Comparison of ENCODE assay signal across 8 cellular contexts in genomic region chr4:127782025-127782274, GRCh38. TPM values are rescaled to one million over a fixed set of nuclear protein-coding genes. Genes with fewer than 3 reads are reported as not detected.
A peak's percentile ranks its signal among the peaks of the same experiment; 100 is the strongest.
DNase-seq lines count a peak whose midpoint lies in the region; FAIRE-seq and TF ChIP-seq lines count a peak whose summit lies in the region.

No MANE protein-coding gene starts in this region.

- H3K36me3 ChIP-seq in esophagus squamous epithelium (no peaks in the 10 kb centered on the region), muscle layer of duodenum (ENCODE audit: control insufficient read depth in 1 of 2, insufficient read depth in 2 of 2, low read length in 2 of 2) (no peaks in the 10 kb centered on the region), thyroid gland (no peaks in the 10 kb centered on the region)

- H3K4me3 ChIP-seq in LNCaP clone FGC (ENCODE audit: low read depth, low read length) (peak overlapping the region; percentile 84), esophagus squamous epithelium (peak overlapping the region; percentile 53 to 84 (median 76)), muscle layer of duodenum (ENCODE audit: low read depth in 1 of 2, low read length in 2 of 2) (peak overlapping the region; percentile 88 to 96), thyroid gland (replicated peaks in 1 of 3) (peak overlapping the region; percentile 48 to 60 (median 51))

- no peak for FAIRE-seq in H54 (lab: Jason Lieb, UNC)

- peak overlapping the region; percentile 64; the same call in 1 of the 2 replicates for H3K27ac ChIP-seq in VCaP
- H3K27ac ChIP-seq in esophagus squamous epithelium, result peak overlapping the region; percentile 87 to 97 (median 92)
- H3K27ac ChIP-seq in muscle layer of duodenum (ENCODE audit: low read length), result no peak overlapping the region
- peak overlapping the region in 2 of 3 donors; percentile 39 to 47 for H3K27ac ChIP-seq in thyroid gland

- H3K4me1 Mint-ChIP-seq in activated T-cell treated with anti-CD3 and anti-CD28 coated beads, Interleukin-2, amount 50 U/mL, for 24 hours (ENCODE audit: low read depth), result peaks cover 20% of the 10 kb centered on the region

- 0% methylated on average over 5 to 8 of the region's 30 CpGs for WGBS in esophagus squamous epithelium, 2 donors
- WGBS in thyroid gland, 2 donors, result 1% methylated on average over 19 of the region's 30 CpGs; no CpG with 5 or more reads in 1 of the 2 donors

- TF ChIP-seq POLR2A in H54 (IDR thresholded peaks at IDR 0.05; ENCODE audit: low read depth, low read length) (no peak), esophagus squamous epithelium (IDR thresholded peaks at IDR 0.05) (no peak), thyroid gland (IDR thresholded peaks at IDR 0.05) (no peak)

- no peaks in the 10 kb centered on the region for H3K9me3 Mint-ChIP-seq in activated T-cell treated with anti-CD3 and anti-CD28 coated beads, Interleukin-2, amount 50 U/mL, for 24 hours

- no peaks in the 10 kb centered on the region for H3K36me3 Mint-ChIP-seq in activated T-cell treated with anti-CD3 and anti-CD28 coated beads, Interleukin-2, amount 50 U/mL, for 24 hours (ENCODE audit: low read depth)

- H3K4me1 ChIP-seq in esophagus squamous epithelium, result peaks cover 0 to 27% (median 0%) of the 10 kb centered on the region in 3 donors
- no peaks in the 10 kb centered on the region for H3K4me1 ChIP-seq in muscle layer of duodenum (ENCODE audit: control insufficient read depth in 1 of 2, insufficient read depth in 2 of 2, low read length in 2 of 2)
- peaks cover 0 to 4% of the 10 kb centered on the region in 2 donors for H3K4me1 ChIP-seq in thyroid gland

- intact Hi-C loops in esophagus squamous epithelium (cut with DNase I), result no loop called here
- intact Hi-C loops in thyroid gland (cut with DNase I), result no loop called here

- H3K4me3 Mint-ChIP-seq in activated T-cell treated with anti-CD3 and anti-CD28 coated beads, Interleukin-2, amount 50 U/mL, for 24 hours, result peak overlapping the region; percentile 81

- peaks cover 0 to 9% (median 0%) of the 10 kb centered on the region in 4 donors for H3K27me3 ChIP-seq in esophagus squamous epithelium
- H3K27me3 ChIP-seq in muscle layer of duodenum (ENCODE audit: low read depth, low read length), result no peaks in the 10 kb centered on the region
- no peaks in the 10 kb centered on the region for H3K27me3 ChIP-seq in thyroid gland

- H3K27ac Mint-ChIP-seq in activated T-cell treated with anti-CD3 and anti-CD28 coated beads, Interleukin-2, amount 50 U/mL, for 24 hours, result no peak overlapping the region

- TF ChIP-seq CTCF in LNCaP clone FGC (IDR thresholded peaks at IDR 0.05; ENCODE audit: control insufficient read depth, extremely low read depth, insufficient read depth) (no peak), VCaP (conservative IDR thresholded peaks at IDR 0.05) (no peak), esophagus squamous epithelium (IDR thresholded peaks at IDR 0.05) (no peak), thyroid gland (IDR thresholded peaks at IDR 0.05) (no peak)

- DNase-seq in activated T-cell treated with anti-CD3 and anti-CD28 coated beads, Interleukin-2, amount 50 U/mL, for 24 hours, result no peak
- no peak for DNase-seq in activated T-cell treated with anti-CD3 and anti-CD28 coated beads, Interleukin-2, amount 50 U/mL, for 48 hours
- peak; percentile 67 for DNase-seq in H54 (ENCODE audit: insufficient read length, low spot score)
- no peak for DNase-seq in LNCaP clone FGC (ENCODE audit: low read depth)
- no peak for DNase-seq in esophagus squamous epithelium (lab: John Stamatoyannopoulos, UW)
- DNase-seq in thyroid gland, result peak in 1 of 2 donors; percentile 81

- H3K27me3 Mint-ChIP-seq in activated T-cell treated with anti-CD3 and anti-CD28 coated beads, Interleukin-2, amount 50 U/mL, for 24 hours, result peaks cover 77% of the 10 kb centered on the region

- H3K9me3 ChIP-seq in esophagus squamous epithelium (no peaks in the 10 kb centered on the region), muscle layer of duodenum (ENCODE audit: control insufficient read depth in 1 of 2, low read length in 2 of 2) (no peaks in the 10 kb centered on the region), thyroid gland (no peaks in the 10 kb centered on the region)

RNA-seq across cellular contexts. Expression of gene HSPA4L, which starts 0.2 kb away (rescaled TPM):
- 10 to 100 TPM; 19.8 to 45.4 (median 26.7) TPM for total RNA-seq in esophagus squamous epithelium
- 1 to 10 TPM; 1.7 to 7.8 (median 4.7) TPM for total RNA-seq in thyroid gland

RNA-seq across cellular contexts. Expression of gene SLC25A31, which starts 51.8 kb away (rescaled TPM):
- total RNA-seq in esophagus squamous epithelium (not detected), thyroid gland (under 1 TPM in 1 of 4 donors, not detected in 3; 0.40 TPM)
